ENCODE assay signal across 25 cellular contexts in the genomic region with DNA sequence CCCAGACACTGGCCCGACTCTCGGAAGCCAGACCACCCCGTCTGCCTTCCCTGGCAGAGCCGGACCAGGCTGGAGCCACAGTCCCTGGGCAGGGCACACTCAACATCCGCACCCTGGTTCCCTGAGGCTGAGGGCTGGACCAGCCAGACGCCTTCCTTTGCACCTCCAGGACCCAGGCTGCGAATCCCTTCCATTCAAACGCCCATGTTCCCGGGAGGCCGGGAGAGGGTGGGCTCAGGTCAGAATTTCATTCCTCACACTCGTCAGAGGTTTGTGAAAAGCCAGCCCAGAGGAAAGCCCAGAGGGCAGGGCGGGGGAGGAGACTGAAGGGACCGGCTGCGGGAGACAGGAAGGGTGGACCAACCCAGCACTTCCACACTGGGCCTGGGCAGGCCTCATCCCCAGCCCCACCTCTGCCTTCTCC. TPM values are rescaled to one million over a fixed set of nuclear protein-coding genes. Genes with fewer than 3 reads are reported as not detected.
DNase-seq lines count a peak whose midpoint lies in the region; TF ChIP-seq lines count a peak whose summit lies in the region.
"Had no signal": no experiment of that assay in that cellular context is flagged by ENCODE, and none has a peak within 500 bp of the region (broad histone marks: within the 10 kb centered on the region; RNA-seq: fewer than 3 reads in every experiment).

No MANE protein-coding gene starts in this region.

- no peak overlapping the region for H3K9ac ChIP-seq in H9 (ENCODE audit: extremely low read depth, insufficient read length, low read length)

- no peaks in the 10 kb centered on the region for H3K36me3 Mint-ChIP-seq in H9 (ENCODE audit: insufficient read depth in 1 of 3, low read depth in 3 of 3)
- H3K36me3 Mint-ChIP-seq in CD14-positive monocyte = no peaks in the 10 kb centered on the region
- H3K36me3 Mint-ChIP-seq: mesothelial cell of epicardium, type B pancreatic cell had no signal

- H3K4me2 ChIP-seq in H9 (ENCODE audit: insufficient read depth, insufficient read length, low read length) = no peak overlapping the region

- no peaks in the 10 kb centered on the region for H3K23me2 ChIP-seq in H9 (ENCODE audit: insufficient read length, low read depth, low read length, poor library complexity, severe bottlenecking)

- no peak overlapping the region for H4K91ac ChIP-seq in H9 (ENCODE audit: insufficient read length, low read depth, low read length)

- no peak overlapping the region for H3K4ac ChIP-seq in H9 (ENCODE audit: low read depth, low read length)

- H3K27me3 Mint-ChIP-seq in H9 (ENCODE audit: low read depth) = peaks cover 3% of the 10 kb centered on the region; the same call in 1 of the 2 replicates
- H3K27me3 Mint-ChIP-seq in CD14-positive monocyte (ENCODE audit: low read depth in 3 of 3) = peaks cover 3 to 15% (median 15%) of the 10 kb centered on the region in 3 donors

- no peak for TF ChIP-seq CTCF in H9 (conservative IDR thresholded peaks at IDR 0.05)
- no peak for TF ChIP-seq CTCF in esophagus squamous epithelium (IDR thresholded peaks at IDR 0.05)
- TF ChIP-seq CTCF in CD14-positive monocyte (IDR thresholded peaks at IDR 0.05) = no peak

- no peak overlapping the region for H3T11ph ChIP-seq in H9 (ENCODE audit: low read length)

- H3K18ac ChIP-seq in H9 (ENCODE audit: insufficient read length, low read depth, low read length) = no peak overlapping the region

- H3K4me1 Mint-ChIP-seq in H9 (peaks cover 10 to 21% of the 10 kb centered on the region in 2 experiments), CD14-positive monocyte (no peaks in the 10 kb centered on the region)
- H3K4me1 Mint-ChIP-seq: nephron progenitor cell had no signal

- H3K14ac ChIP-seq in H9 (ENCODE audit: insufficient read depth, low read length) = peak overlapping the region; percentile 52; the same call in 1 of the 2 replicates

- H2AFZ ChIP-seq in H9 (ENCODE audit: low read length) = no peak overlapping the region

- no peaks in the 10 kb centered on the region for H3K79me2 ChIP-seq in H9 (ENCODE audit: insufficient read depth, low read length)

- H3K27me3 ChIP-seq in H9 (ENCODE audit: insufficient read depth, low read length) (no peaks in the 10 kb centered on the region), esophagus squamous epithelium (no peaks in the 10 kb centered on the region)

- no peak overlapping the region for H2BK5ac ChIP-seq in H9 (ENCODE audit: insufficient read length, low read length)

- no peak overlapping the region for H2BK12ac ChIP-seq in H9 (ENCODE audit: insufficient read length, low read depth, low read length)

- TF ChIP-seq POLR2A in esophagus squamous epithelium (IDR thresholded peaks at IDR 0.05) = no peak

- no peak overlapping the region for H4K5ac ChIP-seq in H9 (ENCODE audit: insufficient read length, low read depth, low read length)

- H3K79me1 ChIP-seq in H9 (ENCODE audit: insufficient read depth, low read depth, low read length, poor library complexity, severe bottlenecking) = no peaks in the 10 kb centered on the region

- intact Hi-C loops in esophagus squamous epithelium (cut with DNase I) (no loop called here), CD14-positive monocyte (cut with micrococcal nuclease) (no loop called here)

- no peak overlapping the region for H2BK15ac ChIP-seq in H9 (ENCODE audit: low read depth, low read length)

- H3K56ac ChIP-seq in H9 (ENCODE audit: insufficient read length, low read depth, low read length) = no peak overlapping the region

- H2AK5ac ChIP-seq in H9 (ENCODE audit: insufficient read length, low read length) = no peak overlapping the region

- H3K27ac ChIP-seq in H9 (ENCODE audit: insufficient read length, low read depth, low read length) (no peak overlapping the region), esophagus squamous epithelium (peak overlapping the region; percentile 19 to 78 (median 52)), skin epidermis (peak overlapping the region in 11 of 21 experiments; percentile 0 to 75 (median 31))
- H3K27ac ChIP-seq: C4-2B had no signal

- H3K27ac Mint-ChIP-seq in H9 (no peak overlapping the region), CD14-positive monocyte (no peak overlapping the region)
- H3K27ac Mint-ChIP-seq: mesothelial cell of epicardium, nephron progenitor cell, type B pancreatic cell had no signal

- H3K4me3 Mint-ChIP-seq in H9 = no peak overlapping the region
- H3K4me3 Mint-ChIP-seq in CD14-positive monocyte = no peak overlapping the region
- H3K4me3 Mint-ChIP-seq: mesothelial cell of epicardium, nephron progenitor cell, type B pancreatic cell had no signal

- no CpG with 5 or more reads among the region's 14 CpGs for WGBS in H9 (ENCODE audit: extremely low coverage, insufficient read length, low lambda C conversion rate)
- 52 to 85% methylated on average over 3 to 9 of the region's 14 CpGs for whole genome bisulfite sequencing in esophagus squamous epithelium, 2 donors

- no peaks in the 10 kb centered on the region for H3K4me1 ChIP-seq in H9 (ENCODE audit: insufficient read depth, low read length)
- H3K4me1 ChIP-seq in esophagus squamous epithelium = peaks cover 0 to 33% (median 0%) of the 10 kb centered on the region in 3 donors
- H3K4me1 ChIP-seq: HAP-1 had no signal

- no peaks in the 10 kb centered on the region for H3K36me3 ChIP-seq in esophagus squamous epithelium
- H3K36me3 ChIP-seq: HAP-1 had no signal

- H3K9me3 ChIP-seq in H9 (ENCODE audit: control insufficient read depth, low read depth, low read length) (no peaks in the 10 kb centered on the region), esophagus squamous epithelium (no peaks in the 10 kb centered on the region)
- H3K9me3 ChIP-seq: HAP-1 had no signal

- H2BK120ac ChIP-seq in H9 (ENCODE audit: low read depth, low read length, poor library complexity, severe bottlenecking) = no peak overlapping the region

- peak; percentile 69 for DNase-seq in H9
- no peak for DNase-seq in esophagus squamous epithelium (lab: John Stamatoyannopoulos, UW)
- DNase-seq in islet precursor cell = peak; percentile 76
- no peak for DNase-seq in SW480 (ENCODE audit: low spot score)
- no peak for DNase-seq in kidney glomerular epithelial cell (lab: John Stamatoyannopoulos, UW)
- no peak for DNase-seq in NCI-H1092 treated with DMSO at 0.1 percent for 48 hours (lab: John Stamatoyannopoulos, UW)
- no peak for DNase-seq in CD14-positive monocyte (ENCODE audit: low spot score)
- DNase-seq: activated gamma-delta T cell treated with Interleukin-2 at 50 U/mL for 16 hours; amniotic stem cell; central memory CD4-positive, alpha-beta T cell; head of caudate nucleus; NCI-H1417; NCI-H69; nephron progenitor cell; SIG-M5; stimulated activated naive CD4-positive, alpha-beta T cell had no signal

- no peak overlapping the region for H3K23ac ChIP-seq in H9 (ENCODE audit: insufficient read length, low read depth, low read length)

- H4K8ac ChIP-seq in H9 (replicated peaks; ENCODE audit: insufficient read length, low read depth, low read length) = no peak overlapping the region

- no peak overlapping the region for H3K4me3 ChIP-seq in esophagus squamous epithelium
- H3K4me3 ChIP-seq in skin epidermis = no peak overlapping the region
- H3K4me3 ChIP-seq: HAP-1 had no signal

- no peaks in the 10 kb centered on the region for H4K20me1 ChIP-seq in H9 (ENCODE audit: control insufficient read depth, insufficient read depth, insufficient read length)

- H3K9me3 Mint-ChIP-seq in H9 (no peaks in the 10 kb centered on the region), CD14-positive monocyte (no peaks in the 10 kb centered on the region)
- H3K9me3 Mint-ChIP-seq: mesothelial cell of epicardium, nephron progenitor cell, type B pancreatic cell had no signal

- no peak overlapping the region for H2BK20ac ChIP-seq in H9 (ENCODE audit: low read depth, low read length, poor library complexity, severe bottlenecking)

RNA-seq across cellular contexts. Expression of a gene that starts 58.7 kb away (rescaled TPM):
- total RNA-seq in H9 (2021) (not detected in 2 replicates), esophagus squamous epithelium (not detected)
- polyA plus RNA-seq in CD14-positive monocyte = under 1 TPM in 1 of 2 donors, not detected in 1; 0.24 TPM
- total RNA-seq: A673; fibroblast of lung; mesothelial cell of epicardium; OCI-LY7; T-helper 1 cell treated with Interleukin-12 subunit alpha and Interleukin-12 subunit beta and Interleukin-4 antibody, amounts not matched to agents 30 ng/mL and 1 ng/mL, for 36 hours had no signal
- polyA plus RNA-seq: fibroblast of lung had no signal

Comparison
In these comparisons a context has a peak if more than half of its experiments do, and no peak if none do; other contexts are left out.
1. DNase-seq: peak in H9 (single experiment) and islet precursor cell (single experiment); none in esophagus squamous epithelium (single experiment), SW480 (single experiment), kidney glomerular epithelial cell (single experiment), NCI-H1092 treated with DMSO at 0.1 percent for 48 hours (single experiment) and CD14-positive monocyte (single experiment).